ENCODE assay signal across 2 cellular contexts in the genomic region with DNA sequence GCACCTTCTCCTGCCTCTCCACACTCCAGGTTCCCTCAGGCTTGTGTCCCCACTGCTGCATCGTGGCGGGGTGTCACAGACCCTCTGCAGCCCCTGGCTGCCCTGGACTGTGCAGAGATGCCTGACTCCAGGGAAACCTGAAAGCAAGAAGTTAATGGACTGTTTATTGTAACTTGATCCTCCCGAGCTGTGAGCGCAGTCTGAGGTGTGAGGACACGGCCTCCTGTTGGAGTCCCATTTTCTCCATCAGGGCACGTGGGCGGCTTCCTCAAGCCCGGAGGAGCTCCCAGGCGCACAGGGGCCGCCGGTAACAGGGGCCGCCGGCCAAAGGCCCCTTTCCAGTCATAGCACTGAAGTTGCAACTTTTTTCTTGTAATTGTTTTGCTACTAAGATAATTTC.
TF ChIP-seq lines count a peak whose summit lies in the region.

No MANE protein-coding gene starts in this region.

TF ChIP-seq in Ishikawa, 13 proteins besides CTCF, POLR2A, EP300 and RAD21:
- no peak for TF ChIP-seq YY1 (IDR thresholded peaks at IDR 0.05; ENCODE audit: low read depth)
- TF ChIP-seq, protein P1, sequence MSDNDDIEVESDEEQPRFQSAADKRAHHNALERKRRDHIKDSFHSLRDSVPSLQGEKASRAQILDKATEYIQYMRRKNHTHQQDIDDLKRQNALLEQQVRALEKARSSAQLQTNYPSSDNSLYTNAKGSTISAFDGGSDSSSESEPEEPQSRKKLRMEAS (IDR thresholded peaks at IDR 0.05), result peak; percentile 88
TF ChIP-seq in Ishikawa: peak in this region for 1.

TF ChIP-seq in K562, 482 proteins besides CTCF, POLR2A, EP300 and RAD21:
- TF ChIP-seq MAFF (IDR thresholded peaks at IDR 0.05; ENCODE audit: low read length), result no peak
- peak; percentile 47 for TF ChIP-seq ZFX (CRISPR knock-in tag; IDR thresholded peaks at IDR 0.05)
- TF ChIP-seq EGR1 (conservative IDR thresholded peaks at IDR 0.05), result 0 out of 2 replicates have a peak, but pooled peaks have one; percentile 23
- TF ChIP-seq RHOXF2B (CRISPR knock-in tag; conservative IDR thresholded peaks at IDR 0.05), result no peak
- no peak for TF ChIP-seq SETDB1 (IDR thresholded peaks at IDR 0.05; ENCODE audit: low read length)
- peak; percentile 87 for TF ChIP-seq L3MBTL2 (IDR thresholded peaks at IDR 0.05)
- TF ChIP-seq SIN3A (IDR thresholded peaks at IDR 0.05; ENCODE audit: borderline replicate concordance in 2 of 2, control insufficient read depth in 1 of 2, low read depth in 2 of 2, low read length in 2 of 2), result no peak
- TF ChIP-seq, protein P2, sequence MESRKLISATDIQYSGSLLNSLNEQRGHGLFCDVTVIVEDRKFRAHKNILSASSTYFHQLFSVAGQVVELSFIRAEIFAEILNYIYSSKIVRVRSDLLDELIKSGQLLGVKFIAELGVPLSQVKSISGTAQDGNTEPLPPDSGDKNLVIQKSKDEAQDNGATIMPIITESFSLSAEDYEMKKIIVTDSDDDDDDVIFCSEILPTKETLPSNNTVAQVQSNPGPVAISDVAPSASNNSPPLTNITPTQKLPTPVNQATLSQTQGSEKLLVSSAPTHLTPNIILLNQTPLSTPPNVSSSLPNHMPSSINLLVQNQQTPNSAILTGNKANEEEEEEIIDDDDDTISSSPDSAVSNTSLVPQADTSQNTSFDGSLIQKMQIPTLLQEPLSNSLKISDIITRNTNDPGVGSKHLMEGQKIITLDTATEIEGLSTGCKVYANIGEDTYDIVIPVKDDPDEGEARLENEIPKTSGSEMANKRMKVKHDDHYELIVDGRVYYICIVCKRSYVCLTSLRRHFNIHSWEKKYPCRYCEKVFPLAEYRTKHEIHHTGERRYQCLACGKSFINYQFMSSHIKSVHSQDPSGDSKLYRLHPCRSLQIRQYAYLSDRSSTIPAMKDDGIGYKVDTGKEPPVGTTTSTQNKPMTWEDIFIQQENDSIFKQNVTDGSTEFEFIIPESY (CRISPR knock-in tag; IDR thresholded peaks at IDR 0.05), result peak; percentile 76; the same call in 1 of the 2 replicates
- TF ChIP-seq XRCC5 (IDR thresholded peaks at IDR 0.05; ENCODE audit: low read depth, low read length), result 0 out of 2 replicates have a peak, but pooled peaks have one; percentile 20
- TF ChIP-seq, protein P3, sequence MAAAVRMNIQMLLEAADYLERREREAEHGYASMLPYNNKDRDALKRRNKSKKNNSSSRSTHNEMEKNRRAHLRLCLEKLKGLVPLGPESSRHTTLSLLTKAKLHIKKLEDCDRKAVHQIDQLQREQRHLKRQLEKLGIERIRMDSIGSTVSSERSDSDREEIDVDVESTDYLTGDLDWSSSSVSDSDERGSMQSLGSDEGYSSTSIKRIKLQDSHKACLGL (CRISPR knock-in tag; IDR thresholded peaks at IDR 0.05; ENCODE audit: borderline replicate concordance, poor library complexity, severe bottlenecking), result no peak
- TF ChIP-seq TRIM24 (IDR thresholded peaks at IDR 0.05), result no peak
- TF ChIP-seq NELFE (IDR thresholded peaks at IDR 0.05; ENCODE audit: insufficient read depth, insufficient read length), result no peak
- TF ChIP-seq SRF (CRISPR knock-in tag; IDR thresholded peaks at IDR 0.05), result no peak
- TF ChIP-seq ZNF57 (CRISPR knock-in tag; IDR thresholded peaks at IDR 0.05), result no peak
- no peak for TF ChIP-seq NR3C1 (CRISPR knock-in tag; IDR thresholded peaks at IDR 0.05)
- TF ChIP-seq EWSR1 (IDR thresholded peaks at IDR 0.05; ENCODE audit: borderline replicate concordance, low read depth, partially characterized antibody), result no peak
- TF ChIP-seq, protein P4, sequence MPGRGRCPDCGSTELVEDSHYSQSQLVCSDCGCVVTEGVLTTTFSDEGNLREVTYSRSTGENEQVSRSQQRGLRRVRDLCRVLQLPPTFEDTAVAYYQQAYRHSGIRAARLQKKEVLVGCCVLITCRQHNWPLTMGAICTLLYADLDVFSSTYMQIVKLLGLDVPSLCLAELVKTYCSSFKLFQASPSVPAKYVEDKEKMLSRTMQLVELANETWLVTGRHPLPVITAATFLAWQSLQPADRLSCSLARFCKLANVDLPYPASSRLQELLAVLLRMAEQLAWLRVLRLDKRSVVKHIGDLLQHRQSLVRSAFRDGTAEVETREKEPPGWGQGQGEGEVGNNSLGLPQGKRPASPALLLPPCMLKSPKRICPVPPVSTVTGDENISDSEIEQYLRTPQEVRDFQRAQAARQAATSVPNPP (IDR thresholded peaks at IDR 0.05; ENCODE audit: borderline replicate concordance, insufficient read depth, insufficient read length), result no peak
- TF ChIP-seq, protein P1 (CRISPR knock-in tag; IDR thresholded peaks at IDR 0.05), result peak; percentile 59; the same call in 1 of the 2 replicates
- no peak for TF ChIP-seq SP2 (IDR thresholded peaks at IDR 0.05; ENCODE audit: extremely low read depth, low read depth, low read length, poor library complexity, severe bottlenecking)
- TF ChIP-seq, protein P5, sequence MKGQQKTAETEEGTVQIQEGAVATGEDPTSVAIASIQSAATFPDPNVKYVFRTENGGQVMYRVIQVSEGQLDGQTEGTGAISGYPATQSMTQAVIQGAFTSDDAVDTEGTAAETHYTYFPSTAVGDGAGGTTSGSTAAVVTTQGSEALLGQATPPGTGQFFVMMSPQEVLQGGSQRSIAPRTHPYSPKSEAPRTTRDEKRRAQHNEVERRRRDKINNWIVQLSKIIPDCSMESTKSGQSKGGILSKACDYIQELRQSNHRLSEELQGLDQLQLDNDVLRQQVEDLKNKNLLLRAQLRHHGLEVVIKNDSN (CRISPR knock-in tag; IDR thresholded peaks at IDR 0.05), result peak; percentile 46; the same call in 1 of the 2 replicates
